In the genomic region with DNA sequence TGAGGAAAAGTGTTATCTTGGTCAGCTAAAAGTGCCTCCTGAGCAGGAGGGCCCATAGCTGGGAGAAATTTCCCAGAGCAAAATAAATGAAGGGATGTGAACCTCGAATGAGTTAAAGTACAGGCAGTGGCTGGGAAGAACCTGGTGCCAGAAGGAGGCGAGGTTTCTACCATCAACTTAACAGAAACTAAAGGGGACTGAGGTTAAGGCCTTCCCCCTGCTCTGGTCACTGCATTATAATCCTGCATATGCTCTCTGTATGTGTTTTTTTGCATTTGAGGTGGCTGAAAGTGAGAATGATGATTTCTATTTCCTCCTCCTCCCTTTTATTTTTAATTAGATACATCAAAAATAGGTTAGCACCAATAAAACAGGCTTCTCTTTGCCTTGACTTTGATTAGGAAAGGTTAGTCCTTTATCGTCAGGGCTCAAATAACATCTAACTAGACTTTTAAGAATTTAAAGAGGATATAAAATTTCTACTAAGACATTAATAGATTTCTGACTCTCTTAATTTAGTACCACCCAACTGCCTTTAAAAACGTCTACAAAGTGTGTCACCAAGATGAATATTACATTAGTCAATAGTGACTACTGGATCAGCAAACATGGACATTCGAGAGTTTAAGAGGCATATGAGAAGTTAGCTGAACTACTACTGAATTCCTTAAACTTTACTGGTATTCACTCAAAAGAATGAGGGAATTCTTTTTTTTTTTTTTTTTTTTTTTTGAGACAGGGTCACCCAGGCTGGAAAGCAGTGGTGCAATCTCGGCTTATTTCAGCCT, we compare ENCODE assay signal across 14 cellular contexts. TPM values are rescaled to one million over a fixed set of nuclear protein-coding genes. Genes with fewer than 3 reads are reported as not detected.
DNase-seq lines count a peak whose midpoint lies in the region; ATAC-seq, FAIRE-seq and TF ChIP-seq lines count a peak whose summit lies in the region.
"Had no signal": no experiment of that assay in that cellular context is flagged by ENCODE, and none has a peak within 500 bp of the region (broad histone marks: within the 10 kb centered on the region; RNA-seq: fewer than 3 reads in every experiment).

No MANE protein-coding gene starts in this region.

- CTCF ChIA-PET in GM12878 (lab: Yijun Ruan, JAX) = interaction anchor here (0.6 to 1.3 kb wide), 6 partner anchors 9 to 437 kb away, joined by 3 to 7 read pairs (median 4); a partner anchor contains a TSS

- no peaks in the 10 kb centered on the region for H3K79me2 ChIP-seq in GM12878 (ENCODE audit: control insufficient read depth, insufficient read depth, low read length)

- FAIRE-seq in GM12878 (lab: Jason Lieb, UNC) = peak; percentile 61

- intact Hi-C loops in GM12878 (cut with micrococcal nuclease; ENCODE audit: unreplicated experiment) = loop anchor here (10.0 kb wide), 1 partner anchor 1379 kb away; no protein-coding TSS in a partner anchor
- intact Hi-C loops in posterior cingulate gyrus (cut with DNase I) = no loop called here
- intact Hi-C loops in colonic mucosa (cut with DNase I) = no loop called here

- H2AFZ ChIP-seq in GM12878 (ENCODE audit: control insufficient read depth, low read depth, low read length) = no peak overlapping the region

- H3K27me3 ChIP-seq in GM12878 (replicated peaks in 1 of 2; ENCODE audit: control insufficient read depth in 2 of 2, insufficient read depth in 2 of 2, low read length in 1 of 2) (no peaks in the 10 kb centered on the region), colonic mucosa (no peaks in the 10 kb centered on the region), tibial nerve (no peaks in the 10 kb centered on the region)

- TF ChIP-seq CTCF in GM12878 (IDR thresholded peaks at IDR 0.05 in 2 of 3, conservative IDR thresholded peaks at IDR 0.05 in 1 of 3; ENCODE audit: control insufficient read depth in 2 of 3, extremely low read depth in 1 of 3, insufficient read depth in 1 of 3, low read depth in 3 of 3, low read length in 3 of 3) (no peak), colonic mucosa (IDR thresholded peaks at IDR 0.05) (no peak), tibial nerve (IDR thresholded peaks at IDR 0.05) (no peak)

- H3K4me1 ChIP-seq in GM12878 (ENCODE audit: control insufficient read depth, insufficient read depth, low read length) (peaks cover 12% of the 10 kb centered on the region), colonic mucosa (no peaks in the 10 kb centered on the region), tibial nerve (peaks cover 0 to 12% (median 0%) of the 10 kb centered on the region in 4 donors)

- H3K9me3 ChIP-seq in GM12878 (replicated peaks; ENCODE audit: control insufficient read depth, insufficient read depth, low read length) (no peaks in the 10 kb centered on the region), colonic mucosa (no peaks in the 10 kb centered on the region), tibial nerve (no peaks in the 10 kb centered on the region)

- TF ChIP-seq EP300 in GM12878 (IDR thresholded peaks at IDR 0.05; ENCODE audit: borderline replicate concordance in 1 of 2, control insufficient read depth in 1 of 2, low read depth in 2 of 2, low read length in 2 of 2) (no peak), tibial nerve (IDR thresholded peaks at IDR 0.05) (no peak)

- no peak overlapping the region for H3K4me3 ChIP-seq in GM12878
- H3K4me3 ChIP-seq in colonic mucosa = no peak overlapping the region
- no peak overlapping the region for H3K4me3 ChIP-seq in tibial nerve

- BruUV-seq in GM12878 (replicated peaks; lab: Mats Ljungman, UMichigan) = no TSS peak

- in situ Hi-C loops in GM12878 (cut with MboI) = no loop called here

- H3K9ac ChIP-seq in GM12878 (ENCODE audit: control insufficient read depth, insufficient read depth, low read length) (no peak overlapping the region), colonic mucosa (ENCODE audit: low read depth in 2 of 2, low read length in 2 of 2) (no peak overlapping the region)

- ATAC-seq in GM19467 (IDR thresholded peaks at IDR 0.05; ENCODE audit: unreplicated experiment) (peak; percentile 48), HG02981 (IDR thresholded peaks at IDR 0.05; ENCODE audit: unreplicated experiment) (peak; percentile 37), GM12878 (peak; percentile 77)

- RAD21 ChIA-PET in GM12878 (lab: Charles Lee; ENCODE audit: unreplicated experiment) = no interaction called here

- DNase-seq in EH (ENCODE audit: low read depth) (peak; percentile 50), GM12878 (ENCODE audit: low read depth, low spot score) (no peak), posterior cingulate gyrus (no peak), colonic mucosa (no peak), tibial nerve (ENCODE audit: low spot score in 2 of 2) (no peak), C1 segment of cervical spinal cord (lab: John Stamatoyannopoulos, UW) (no peak)
- DNase-seq: activated T-cell treated with anti-CD3 and anti-CD28 coated beads for 4 hours; AML-193; KBM-7; left colon; NCI-H1436 treated with DMSO at 0.1 percent for 48 hours; stimulated activated CD4-positive, alpha-beta T cell treated with anti-CD3 and anti-CD28 coated beads, Interleukin-1b, Interleukin-23, amount 100 ng/mL, for 48 hours had no signal

- SMC1A ChIA-PET in GM12878 (lab: Charles Lee; ENCODE audit: uncharacterized antibody, unreplicated experiment) = interaction anchor here (0.6 to 1.3 kb wide), 3 partner anchors 10 to 538 kb away, joined by 3 to 5 read pairs (median 3); a partner anchor contains a TSS

- H3K27ac ChIP-seq in GM12878 (ENCODE audit: control insufficient read depth, insufficient read depth) (no peak overlapping the region), colonic mucosa (no peak overlapping the region), tibial nerve (no peak overlapping the region)

- POLR2A ChIA-PET in GM12878 (lab: Charles Lee) = interaction anchor here (0.7 to 1.3 kb wide), 2 partner anchors 53 to 1238 kb away, joined by 3 to 7 read pairs; no protein-coding TSS in a partner anchor

- no peak for TF ChIP-seq RAD21 in GM12878 (IDR thresholded peaks at IDR 0.05; ENCODE audit: insufficient read depth, low read depth, low read length)

- H3K36me3 ChIP-seq in GM12878 (ENCODE audit: control insufficient read depth in 2 of 2, insufficient read depth in 2 of 2, low read length in 1 of 2) = no peaks in the 10 kb centered on the region
- no peaks in the 10 kb centered on the region for H3K36me3 ChIP-seq in colonic mucosa
- no peaks in the 10 kb centered on the region for H3K36me3 ChIP-seq in tibial nerve

- 45% methylated on average over 6 of the region's 6 CpGs for WGBS in GM12878 (ENCODE audit: insufficient coverage, insufficient replicate concordance, low lambda C conversion rate, missing lambda C conversion rate)
- WGBS in tibial nerve, 2 donors = 83 to 89% methylated on average over 6 of the region's 6 CpGs

- H3K4me2 ChIP-seq in GM12878 (ENCODE audit: control insufficient read depth, insufficient read depth) = peak overlapping the region; percentile 44

- no peaks in the 10 kb centered on the region for H4K20me1 ChIP-seq in GM12878 (ENCODE audit: control insufficient read depth, insufficient read depth)

- TF ChIP-seq POLR2A in GM12878 (IDR thresholded peaks at IDR 0.05; ENCODE audit: low read depth, low read length) (no peak), tibial nerve (IDR thresholded peaks at IDR 0.05) (no peak)

TF ChIP-seq in GM12878, 131 proteins besides CTCF, POLR2A, EP300 and RAD21 (continues in another document):
- TF ChIP-seq IRF4 (IDR thresholded peaks at IDR 0.05; ENCODE audit: low read depth, low read length) = peak; percentile 59; the same call in 1 of the 2 replicates
- 0 out of 2 replicates have a peak, but pooled peaks have one; percentile 14 for TF ChIP-seq MEF2A (IDR thresholded peaks at IDR 0.05; ENCODE audit: insufficient read depth, low read depth, low read length)

RNA-seq across cellular contexts. Expression of a gene that starts 49.2 kb away (rescaled TPM):
- total RNA-seq in GM12878 (2013; cell fraction: nucleolus; rRNA removed) = 11.8 and 11.9 TPM in 2 replicates
- total RNA-seq in GM12878 (2014; rRNA removed) (1.6 and 3.0 TPM in 2 replicates), GM12878 (2014; rRNA removed; fragmentation: Illumina TruSeq; extraction: Trizol) (1.9 and 2.7 TPM in 2 replicates), GM12878 (2021) (2.6 TPM in 2 replicates), colonic mucosa (10 to 100 TPM; 37.2 to 54.4 TPM), tibial nerve (1 to 10 TPM; 2.7 to 5.9 (median 5.0) TPM)
- 0.68 TPM for polyA plus RNA-seq in GM12878 (2011; ENCODE audit: low read depth)
- polyA plus RNA-seq in GM12878 (2011; rRNA removed) (1.7 and 2.2 TPM in 2 replicates), GM12878 (2014; fragmentation: Illumina TruSeq; extraction: Trizol) (1.8 and 1.9 TPM in 2 replicates), GM12878 (2014; fragmentation: Nextera tagmentation; extraction: Ambion mirVana) (1 to 10 TPM in 1 of 2 experiments, under 1 TPM in 1; 0.90 to 1.1 TPM), GM12878 (2014; rRNA removed) (1.3 and 1.4 TPM in 2 replicates), GM12878 (2016; fragmentation: Nextera tagmentation; extraction: Ambion mirVana) (1 to 10 TPM; 2.3 to 2.9 TPM)
- polyA plus RNA-seq in GM12878 (2011; cell fraction: cytosol; rRNA removed) = 0.43 and 0.66 TPM in 2 replicates
- polyA plus RNA-seq in GM12878 (2011; cell fraction: nucleus; rRNA removed) = 0.78 and 0.91 TPM in 2 replicates
- polyA plus RNA-seq in GM12878 (2012) = 1.5 and 1.6 TPM in 2 replicates
- polyA minus RNA-seq in GM12878 (2011; rRNA and poly(A)+ RNA removed) = 1.4 and 1.9 TPM in 2 replicates
- 0.62 TPM in 1 of 2 replicates, not detected in the other for polyA minus RNA-seq in GM12878 (2011; cell fraction: cytosol; rRNA and poly(A)+ RNA removed)
- 2.7 and 4.2 TPM in 2 replicates for polyA minus RNA-seq in GM12878 (2011; cell fraction: nucleus; rRNA and poly(A)+ RNA removed)

RNA-seq across cellular contexts. Expression of a gene that starts 50.5 kb away (rescaled TPM):
- total RNA-seq in GM12878 (2013; cell fraction: nucleolus; rRNA removed) = 57.1 and 57.4 TPM in 2 replicates
- 10.8 and 14.5 TPM in 2 replicates for total RNA-seq in GM12878 (2014; rRNA removed)
- total RNA-seq in GM12878 (2014; rRNA removed; fragmentation: Illumina TruSeq; extraction: Trizol) = 11.6 and 16.9 TPM in 2 replicates
- total RNA-seq in GM12878 (2021) = 8.6 and 11.1 TPM in 2 replicates
- polyA plus RNA-seq in GM12878 (2011; ENCODE audit: low read depth) = 4.0 TPM
- polyA plus RNA-seq in GM12878 (2011; rRNA removed) = 16.7 and 26.5 TPM in 2 replicates
- polyA plus RNA-seq in GM12878 (2011; cell fraction: cytosol; rRNA removed) = 6.8 and 7.1 TPM in 2 replicates
- polyA plus RNA-seq in GM12878 (2011; cell fraction: nucleus; rRNA removed) = 8.1 and 10.5 TPM in 2 replicates
- polyA plus RNA-seq in GM12878 (2012) = 8.7 and 11.3 TPM in 2 replicates
- polyA plus RNA-seq in GM12878 (2014; fragmentation: Illumina TruSeq; extraction: Trizol) = 12.6 and 16.6 TPM in 2 replicates
- 1 to 10 TPM; 4.4 to 6.3 TPM for polyA plus RNA-seq in GM12878 (2014; fragmentation: Nextera tagmentation; extraction: Ambion mirVana)
- polyA plus RNA-seq in GM12878 (2014; rRNA removed) = 5.8 and 9.0 TPM in 2 replicates
- polyA plus RNA-seq in GM12878 (2016; fragmentation: Nextera tagmentation; extraction: Ambion mirVana) = 10 to 100 TPM; 17.4 to 17.8 TPM
- 23.5 and 30.6 TPM in 2 replicates for polyA minus RNA-seq in GM12878 (2011; rRNA and poly(A)+ RNA removed)
- 4.7 and 8.3 TPM in 2 replicates for polyA minus RNA-seq in GM12878 (2011; cell fraction: cytosol; rRNA and poly(A)+ RNA removed)
- polyA minus RNA-seq in GM12878 (2011; cell fraction: nucleus; rRNA and poly(A)+ RNA removed) = 16.4 and 21.6 TPM in 2 replicates
- total RNA-seq in colonic mucosa = 10 to 100 TPM; 31.4 to 32.0 TPM
- 10 to 100 TPM; 22.7 to 38.7 (median 25.1) TPM for total RNA-seq in tibial nerve
